24 cellular contexts compared by ENCODE assay signal in the genomic region with DNA sequence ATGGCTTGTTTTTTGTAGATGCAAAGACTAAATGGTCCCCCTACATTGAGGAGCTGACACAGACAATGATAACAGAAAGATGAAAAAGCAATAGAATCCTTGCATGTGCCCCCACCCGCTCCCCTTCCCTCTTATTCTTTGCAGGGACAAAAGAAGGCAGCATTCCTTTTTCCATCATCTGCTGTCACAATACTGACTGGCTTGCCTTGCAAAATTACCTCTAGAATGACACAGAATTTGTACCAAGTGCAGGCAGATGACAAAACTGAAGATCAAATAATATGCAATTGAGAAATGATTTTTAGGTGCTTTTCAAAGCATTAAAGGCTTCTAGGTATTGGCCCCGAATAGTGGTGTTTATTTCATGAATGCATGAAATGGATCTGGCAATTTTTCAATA.
"Had no signal": no experiment of that assay in that cellular context is flagged by ENCODE, and none has a peak within 500 bp of the region (broad histone marks: within the 10 kb centered on the region; RNA-seq: fewer than 3 reads in every experiment).

No MANE protein-coding gene starts in this region.

- DNase-seq: activated CD4-positive, alpha-beta T cell treated with anti-CD3 and anti-CD28 coated beads for 1 hour; activated CD4-positive, CD25-positive, alpha-beta regulatory T cell; activated effector memory CD4-positive, alpha-beta T cell treated with Interleukin-2 at 50 U/mL for 16 hours; activated gamma-delta T cell; activated naive CD8-positive, alpha-beta T cell treated with anti-CD3 and anti-CD28 coated beads, Interleukin-2, amount 10 ng/mL, durations not matched to agents 7 days and 5 days; cerebellar nuclear complex; T-helper 17 cell; WERI-Rb-1 had no signal

- H3K4me3 ChIP-seq: ascending aorta, cardiac muscle cell had no signal

- H3K9me3 ChIP-seq: ascending aorta had no signal

- ATAC-seq: T-helper 17 cell had no signal

- H3K27me3 ChIP-seq: ascending aorta, cardiac muscle cell had no signal

- H3K27ac Mint-ChIP-seq: activated CD4-positive, alpha-beta memory T cell treated with anti-CD3 and anti-CD28 coated beads, Interleukin-2, amount 10 ng/mL, durations not matched to agents 7 days and 5 days; activated CD4-positive, alpha-beta T cell treated with anti-CD3 and anti-CD28 coated beads for 36 hours; activated CD4-positive, alpha-beta T cell treated with anti-CD3 and anti-CD28 coated beads, Interleukin-2, amount 10 ng/mL, durations not matched to agents 7 days and 5 days; activated CD8-positive, alpha-beta memory T cell treated with anti-CD3 and anti-CD28 coated beads, Interleukin-2, amount 10 ng/mL, durations not matched to agents 7 days and 5 days; activated CD8-positive, alpha-beta T cell treated with anti-CD3 and anti-CD28 coated beads, Interleukin-2, amount 10 ng/mL, durations not matched to agents 7 days and 5 days; activated naive CD4-positive, alpha-beta T cell treated with anti-CD3 and anti-CD28 coated beads, Interleukin-2, amount 10 ng/mL, durations not matched to agents 7 days and 5 days; activated naive CD4-positive, alpha-beta T cell treated with anti-CD3 and anti-CD28 coated beads, Interleukin-2, amount 50 U/mL, for 24 hours; activated naive CD8-positive, alpha-beta T cell; activated naive CD8-positive, alpha-beta T cell treated with anti-CD3 and anti-CD28 coated beads, Interleukin-2, amount 10 ng/mL, durations not matched to agents 7 days and 5 days; activated naive CD8-positive, alpha-beta T cell treated with anti-CD3 and anti-CD28 coated beads, Interleukin-2, amount 50 U/mL, for 24 hours; activated T-cell treated with anti-CD3 and anti-CD28 coated beads, Interleukin-2, amount 50 U/mL, for 24 hours; activated T-helper 2 cell treated with anti-CD3 and anti-CD28 coated beads, Interferon-gamma antibody, Interleukin-2, Interleukin-4, amounts not matched to agents 10 μg/mL and 5 μg/mL and 100 μg/mL, durations not matched to agents 14 hours and 24 hours and 36 hours; T-helper 17 cell; WTC11 had no signal

- H3K27me3 Mint-ChIP-seq: activated CD4-positive, alpha-beta memory T cell treated with anti-CD3 and anti-CD28 coated beads, Interleukin-2, amount 10 ng/mL, durations not matched to agents 7 days and 5 days; activated CD4-positive, alpha-beta T cell treated with anti-CD3 and anti-CD28 coated beads for 36 hours; activated CD4-positive, alpha-beta T cell treated with anti-CD3 and anti-CD28 coated beads, Interleukin-2, amount 10 ng/mL, durations not matched to agents 7 days and 5 days; activated CD8-positive, alpha-beta memory T cell treated with anti-CD3 and anti-CD28 coated beads, Interleukin-2, amount 10 ng/mL, durations not matched to agents 7 days and 5 days; activated naive CD4-positive, alpha-beta T cell treated with anti-CD3 and anti-CD28 coated beads, Interleukin-2, amount 10 ng/mL, durations not matched to agents 7 days and 5 days; activated naive CD4-positive, alpha-beta T cell treated with anti-CD3 and anti-CD28 coated beads, Interleukin-2, amount 50 U/mL, for 24 hours; activated naive CD8-positive, alpha-beta T cell; activated naive CD8-positive, alpha-beta T cell treated with anti-CD3 and anti-CD28 coated beads, Interleukin-2, amount 10 ng/mL, durations not matched to agents 7 days and 5 days; activated T-cell treated with anti-CD3 and anti-CD28 coated beads, Interleukin-2, amount 50 U/mL, for 24 hours; central memory CD8-positive, alpha-beta T cell; T-helper 17 cell had no signal

- H3K4me1 Mint-ChIP-seq: activated CD4-positive, alpha-beta T cell treated with anti-CD3 and anti-CD28 coated beads, Interleukin-2, amount 10 ng/mL, durations not matched to agents 7 days and 5 days; activated naive CD4-positive, alpha-beta T cell treated with anti-CD3 and anti-CD28 coated beads, Interleukin-2, amount 50 U/mL, for 24 hours; central memory CD8-positive, alpha-beta T cell; T-helper 17 cell had no signal

- H3K36me3 ChIP-seq: ascending aorta, cardiac muscle cell, WERI-Rb-1 had no signal

- H3K4me1 ChIP-seq: ascending aorta had no signal

- H3K4me3 Mint-ChIP-seq: activated CD4-positive, alpha-beta memory T cell treated with anti-CD3 and anti-CD28 coated beads, Interleukin-2, amount 10 ng/mL, durations not matched to agents 7 days and 5 days; activated CD4-positive, alpha-beta T cell treated with anti-CD3 and anti-CD28 coated beads for 36 hours; activated CD4-positive, alpha-beta T cell treated with anti-CD3 and anti-CD28 coated beads, Interleukin-2, amount 10 ng/mL, durations not matched to agents 7 days and 5 days; activated CD8-positive, alpha-beta memory T cell treated with anti-CD3 and anti-CD28 coated beads, Interleukin-2, amount 10 ng/mL, durations not matched to agents 7 days and 5 days; activated CD8-positive, alpha-beta T cell treated with anti-CD3 and anti-CD28 coated beads, Interleukin-2, amount 10 ng/mL, durations not matched to agents 7 days and 5 days; activated naive CD4-positive, alpha-beta T cell treated with anti-CD3 and anti-CD28 coated beads, Interleukin-2, amount 10 ng/mL, durations not matched to agents 7 days and 5 days; activated naive CD4-positive, alpha-beta T cell treated with anti-CD3 and anti-CD28 coated beads, Interleukin-2, amount 50 U/mL, for 24 hours; activated naive CD8-positive, alpha-beta T cell; activated naive CD8-positive, alpha-beta T cell treated with anti-CD3 and anti-CD28 coated beads, Interleukin-2, amount 10 ng/mL, durations not matched to agents 7 days and 5 days; activated naive CD8-positive, alpha-beta T cell treated with anti-CD3 and anti-CD28 coated beads, Interleukin-2, amount 50 U/mL, for 24 hours; activated T-cell treated with anti-CD3 and anti-CD28 coated beads, Interleukin-2, amount 50 U/mL, for 24 hours; brain; central memory CD8-positive, alpha-beta T cell; T-helper 17 cell; WTC11 had no signal

- H3K9me3 Mint-ChIP-seq: activated CD4-positive, alpha-beta memory T cell treated with anti-CD3 and anti-CD28 coated beads, Interleukin-2, amount 10 ng/mL, durations not matched to agents 7 days and 5 days; activated CD4-positive, alpha-beta T cell treated with anti-CD3 and anti-CD28 coated beads, Interleukin-2, amount 10 ng/mL, durations not matched to agents 7 days and 5 days; activated naive CD4-positive, alpha-beta T cell treated with anti-CD3 and anti-CD28 coated beads, Interleukin-2, amount 10 ng/mL, durations not matched to agents 7 days and 5 days; activated naive CD4-positive, alpha-beta T cell treated with anti-CD3 and anti-CD28 coated beads, Interleukin-2, amount 50 U/mL, for 24 hours; activated naive CD8-positive, alpha-beta T cell treated with anti-CD3 and anti-CD28 coated beads, Interleukin-2, amount 10 ng/mL, durations not matched to agents 7 days and 5 days; activated naive CD8-positive, alpha-beta T cell treated with anti-CD3 and anti-CD28 coated beads, Interleukin-2, amount 50 U/mL, for 24 hours; activated T-cell treated with anti-CD3 and anti-CD28 coated beads, Interleukin-2, amount 50 U/mL, for 24 hours; activated T-helper 2 cell treated with anti-CD3 and anti-CD28 coated beads, Interferon-gamma antibody, Interleukin-2, Interleukin-4, amounts not matched to agents 10 μg/mL and 5 μg/mL and 100 μg/mL, durations not matched to agents 14 hours and 24 hours and 36 hours; brain; central memory CD8-positive, alpha-beta T cell; WTC11 had no signal

- H3K27ac ChIP-seq: ascending aorta, cardiac muscle cell, WERI-Rb-1 had no signal

- H3K36me3 Mint-ChIP-seq: activated CD8-positive, alpha-beta memory T cell treated with anti-CD3 and anti-CD28 coated beads, Interleukin-2, amount 10 ng/mL, durations not matched to agents 7 days and 5 days; activated naive CD4-positive, alpha-beta T cell treated with anti-CD3 and anti-CD28 coated beads, Interleukin-2, amount 10 ng/mL, durations not matched to agents 7 days and 5 days; activated naive CD4-positive, alpha-beta T cell treated with anti-CD3 and anti-CD28 coated beads, Interleukin-2, amount 50 U/mL, for 24 hours; activated naive CD8-positive, alpha-beta T cell; activated naive CD8-positive, alpha-beta T cell treated with anti-CD3 and anti-CD28 coated beads, Interleukin-2, amount 10 ng/mL, durations not matched to agents 7 days and 5 days; brain; WTC11 had no signal
